In genomic region chr9:34637356-34638137, GRCh38 we compare ENCODE assay signal across 8 cellular contexts. TPM values are rescaled to one million over a fixed set of nuclear protein-coding genes. Genes with fewer than 3 reads are reported as not detected.
DNase-seq lines count a peak whose midpoint lies in the region; ATAC-seq and TF ChIP-seq lines count a peak whose summit lies in the region.

SIGMAR1 (minus strand) TSS chr9:34637787; CDS start chr9:34637697, 90 bp downstream.

- 0 to 1% (median 1%) methylated on average over 54 to 74 of the region's 74 CpGs for WGBS in psoas muscle, 3 donors
- WGBS in urinary bladder, result under 1% methylated on average over 74 of the region's 74 CpGs

- TF ChIP-seq CTCF in right atrium auricular region (IDR thresholded peaks at IDR 0.05), result no peak
- no peak for TF ChIP-seq CTCF in psoas muscle (IDR thresholded peaks at IDR 0.05)

- H3K9me3 ChIP-seq in right atrium auricular region (no peaks in the 10 kb centered on the region), psoas muscle (no peaks in the 10 kb centered on the region)

- ATAC-seq in GM18499 (IDR thresholded peaks at IDR 0.05; ENCODE audit: insufficient read depth, unreplicated experiment) (peak; percentile 41), HG02938 (IDR thresholded peaks at IDR 0.05; ENCODE audit: unreplicated experiment) (peak; percentile 85), psoas muscle (peak; percentile 95 to 97 (median 96))

- DNase-seq in NCI-H187 treated with DMSO at 0.1 percent for 48 hours (lab: John Stamatoyannopoulos, UW) (peak; percentile 3), anterior cingulate cortex (lab: John Stamatoyannopoulos, UW) (peak; percentile 54 to 95 (median 90)), right atrium auricular region (ENCODE audit: low spot score) (peak; percentile 92), psoas muscle (peak; percentile 96 to 97)

- intact Hi-C loops in T-helper 2 cell treated with Interferon-gamma antibody and Interleukin-4, amounts not matched to agents 100 ng/mL and 5 ng/mL, for 36 hours (cut with micrococcal nuclease), result loop anchor here (1.0 to 5.0 kb wide), 4 partner anchors 9 to 260 kb away; partner anchors contain the start of genes DNAI1, FAM219A, GALT and MYORG
- intact Hi-C loops in psoas muscle (cut with DNase I), result no loop called here

- no peaks in the 10 kb centered on the region for H3K27me3 ChIP-seq in right atrium auricular region
- no peaks in the 10 kb centered on the region for H3K27me3 ChIP-seq in psoas muscle (ENCODE audit: insufficient read depth in 3 of 3, low read length in 2 of 3)

- H3K27ac ChIP-seq in right atrium auricular region, result peak within 1 kb of the TSS; percentile 86 to 88
- peak within 1 kb of the TSS; percentile 91 for H3K27ac ChIP-seq in psoas muscle
- H3K27ac ChIP-seq in urinary bladder (ENCODE audit: low read depth), result peak within 1 kb of the TSS; percentile 77

- H3K36me3 ChIP-seq in right atrium auricular region, result peaks cover 7% of the 10 kb centered on the region
- peaks cover 0 to 12% of the 10 kb centered on the region in 2 donors for H3K36me3 ChIP-seq in psoas muscle (ENCODE audit: insufficient read depth in 1 of 2, low read depth in 1 of 2)
- H3K36me3 ChIP-seq in urinary bladder (ENCODE audit: insufficient read depth), result no peaks in the 10 kb centered on the region

- peaks cover 0 to 19% of the 10 kb centered on the region in 2 donors for H3K4me1 ChIP-seq in right atrium auricular region
- peaks cover 26% of the 10 kb centered on the region for H3K4me1 ChIP-seq in psoas muscle
- H3K4me1 ChIP-seq in urinary bladder (ENCODE audit: insufficient read depth), result no peaks in the 10 kb centered on the region

- H3K4me3 ChIP-seq in right atrium auricular region (peak within 1 kb of the TSS; percentile 49 to 81), psoas muscle (peak within 1 kb of the TSS; percentile 94), urinary bladder (ENCODE audit: low read depth, low read length) (peak within 1 kb of the TSS; percentile 52)

RNA-seq across cellular contexts. Expression of gene SIGMAR1, which starts in this region (rescaled TPM):
- 81.2 and 83.0 TPM in 2 replicates for total RNA-seq in T-helper 2 cell treated with Interferon-gamma antibody and Interleukin-4, amounts not matched to agents 100 ng/mL and 5 ng/mL, for 36 hours
- total RNA-seq in right atrium auricular region, result 10 to 100 TPM; 52.2 to 70.7 TPM
- total RNA-seq in psoas muscle, result 10 to 100 TPM; 13.0 to 16.5 (median 13.8) TPM
- 10 to 100 TPM; 13.8 to 50.1 (median 20.1) TPM for polyA plus RNA-seq in psoas muscle
- 18.2 TPM for total RNA-seq in urinary bladder
- polyA plus RNA-seq in urinary bladder, result 103 TPM

Comparison
In these comparisons a context has a peak if more than half of its experiments do, and no peak if none do; other contexts are left out.
1. Peak in every context shown above with its lines: DNase-seq, ATAC-seq, H3K4me3 ChIP-seq and H3K27ac ChIP-seq.
2. ATAC-seq: peak in every context shown above with its lines; median percentile 96 in psoas muscle; 85 in HG02938; 41 in GM18499.
3. DNase-seq: peak in every context shown above with its lines; median percentile 96 in psoas muscle; 92 in right atrium auricular region; 90 in anterior cingulate cortex; 3 in NCI-H187 treated with DMSO at 0.1 percent for 48 hours.